20 cellular contexts compared by ENCODE assay signal in genomic region chr12:117038023-117038680, GRCh38.
DNase-seq lines count a peak whose midpoint lies in the region; ATAC-seq and TF ChIP-seq lines count a peak whose summit lies in the region.
"Had no signal": no experiment of that assay in that cellular context is flagged by ENCODE, and none has a peak within 500 bp of the region (broad histone marks: within the 10 kb centered on the region; RNA-seq: fewer than 3 reads in every experiment).

No MANE protein-coding gene starts in this region.

- H3K27me3 ChIP-seq in right atrium auricular region = no peaks in the 10 kb centered on the region
- no peaks in the 10 kb centered on the region for H3K27me3 ChIP-seq in trophoblast cell (ENCODE audit: insufficient read depth, low read length)
- H3K27me3 ChIP-seq: MG63, SJCRH30 had no signal

- ATAC-seq in left ventricle myocardium superior = no peak
- no peak for ATAC-seq in mucosa of descending colon

- no peak overlapping the region for H3K18ac ChIP-seq in trophoblast cell (ENCODE audit: low read length)

- no peak overlapping the region for H3K14ac ChIP-seq in trophoblast cell (ENCODE audit: low read length)

- no peak overlapping the region for H2AFZ ChIP-seq in trophoblast cell (ENCODE audit: insufficient read depth, low read length, poor library complexity)
- H2AFZ ChIP-seq: PC-9 had no signal

- no peaks in the 10 kb centered on the region for H3K79me1 ChIP-seq in trophoblast cell (ENCODE audit: low read length)

- intact Hi-C loops in left ventricle myocardium superior (cut with micrococcal nuclease) = no loop called here
- intact Hi-C loops in mucosa of descending colon (cut with DNase I, micrococcal nuclease) = no loop called here

- no peak overlapping the region for H3K9ac ChIP-seq in trophoblast cell (ENCODE audit: low read length)

- DNase-seq in left ventricle myocardium superior (peak; percentile 20), right atrium auricular region (ENCODE audit: low spot score) (no peak), mucosa of descending colon (peak in 2 of 3 donors; percentile 14), trophoblast cell (no peak), ureter (ENCODE audit: low spot score) (no peak)
- no peak for DNase-seq in activated naive CD4-positive, alpha-beta T cell treated with Interleukin-2 at 50 U/mL for 16 hours
- DNase-seq: Calu3; CD4-positive, alpha-beta memory T cell; DMS53; GOT3; MG63; NCI-H1092; NCI-H146; NCI-H2029 treated with DMSO at 0.1 percent for 48 hours; NCI-H2171; NCI-H526; PC-9; SJCRH30 had no signal

- H2AK5ac ChIP-seq in trophoblast cell (ENCODE audit: low read length) = no peak overlapping the region

- H3K27ac ChIP-seq in right atrium auricular region (no peak overlapping the region), VCaP (peak overlapping the region; percentile 80), trophoblast cell (ENCODE audit: low read depth, low read length) (no peak overlapping the region)
- H3K27ac ChIP-seq: PC-9, RWPE1, SJCRH30 had no signal

- H4K8ac ChIP-seq in trophoblast cell (ENCODE audit: low read depth, low read length) = no peak overlapping the region

- no peak overlapping the region for H2BK5ac ChIP-seq in trophoblast cell (ENCODE audit: low read depth, low read length, poor library complexity)

- H2BK120ac ChIP-seq in trophoblast cell (ENCODE audit: insufficient read depth, low read length, poor library complexity) = no peak overlapping the region

- WGBS in trophoblast cell (ENCODE audit: extremely low coverage, insufficient coverage, insufficient read length) = no CpG with 5 or more reads among the region's 15 CpGs

- no peak overlapping the region for H3K4me3 ChIP-seq in right atrium auricular region
- no peak overlapping the region for H3K4me3 ChIP-seq in mucosa of descending colon
- H3K4me3 ChIP-seq in trophoblast cell (ENCODE audit: low read depth, low read length) = no peak overlapping the region
- H3K4me3 ChIP-seq: MG63, PC-9, SJCRH30 had no signal

- H4K12ac ChIP-seq in trophoblast cell (ENCODE audit: low read depth, low read length) = no peak overlapping the region

- H3K9me3 ChIP-seq in right atrium auricular region = no peaks in the 10 kb centered on the region
- no peaks in the 10 kb centered on the region for H3K9me3 ChIP-seq in mucosa of descending colon
- no peaks in the 10 kb centered on the region for H3K9me3 ChIP-seq in trophoblast cell (ENCODE audit: insufficient read depth, low read depth, low read length)
- H3K9me3 ChIP-seq: MG63, SJCRH30 had no signal

- H3K4me1 ChIP-seq in right atrium auricular region (peaks cover 0 to 22% of the 10 kb centered on the region in 2 donors), mucosa of descending colon (ENCODE audit: low read depth) (no peaks in the 10 kb centered on the region), trophoblast cell (ENCODE audit: control insufficient read depth in 1 of 2, insufficient read depth in 2 of 2, low read length in 2 of 2) (peaks cover 0 to 6% of the 10 kb centered on the region in 2 experiments)
- H3K4me1 ChIP-seq: SJCRH30 had no signal

- H3K4me2 ChIP-seq in trophoblast cell (ENCODE audit: low read length) = no peak overlapping the region
- H3K4me2 ChIP-seq: PC-9 had no signal

- TF ChIP-seq CTCF in right atrium auricular region (IDR thresholded peaks at IDR 0.05) (no peak), VCaP (conservative IDR thresholded peaks at IDR 0.05) (no peak), mucosa of descending colon (IDR thresholded peaks at IDR 0.05) (no peak)

- H3K23ac ChIP-seq in trophoblast cell (ENCODE audit: low read length) = no peak overlapping the region

- H3K36me3 ChIP-seq in right atrium auricular region = no peaks in the 10 kb centered on the region
- no peaks in the 10 kb centered on the region for H3K36me3 ChIP-seq in mucosa of descending colon (ENCODE audit: low read depth)
- H3K36me3 ChIP-seq in trophoblast cell (ENCODE audit: control insufficient read depth in 1 of 2, insufficient read depth in 2 of 2, low read length in 2 of 2) = no peaks in the 10 kb centered on the region
- H3K36me3 ChIP-seq: MG63, SJCRH30 had no signal

- no peak overlapping the region for H3K4ac ChIP-seq in trophoblast cell (ENCODE audit: low read depth, low read length)

- no peak overlapping the region for H2BK12ac ChIP-seq in trophoblast cell (ENCODE audit: low read length)

- H4K91ac ChIP-seq in trophoblast cell (ENCODE audit: low read depth, low read length) = no peak overlapping the region

- no peaks in the 10 kb centered on the region for H3K79me2 ChIP-seq in trophoblast cell (ENCODE audit: control insufficient read depth, insufficient read depth, low read length, poor library complexity)

Comparison
In these comparisons a context has a peak if more than half of its experiments do, and no peak if none do; other contexts are left out.
1. DNase-seq: peak in left ventricle myocardium superior (single experiment) and mucosa of descending colon (2 of 3); none in right atrium auricular region (single experiment), activated naive CD4-positive, alpha-beta T cell treated with Interleukin-2 at 50 U/mL for 16 hours (single experiment), trophoblast cell (0 of 2) and ureter (single experiment).